ENCODE assay signal across 19 cellular contexts in the genomic region with DNA sequence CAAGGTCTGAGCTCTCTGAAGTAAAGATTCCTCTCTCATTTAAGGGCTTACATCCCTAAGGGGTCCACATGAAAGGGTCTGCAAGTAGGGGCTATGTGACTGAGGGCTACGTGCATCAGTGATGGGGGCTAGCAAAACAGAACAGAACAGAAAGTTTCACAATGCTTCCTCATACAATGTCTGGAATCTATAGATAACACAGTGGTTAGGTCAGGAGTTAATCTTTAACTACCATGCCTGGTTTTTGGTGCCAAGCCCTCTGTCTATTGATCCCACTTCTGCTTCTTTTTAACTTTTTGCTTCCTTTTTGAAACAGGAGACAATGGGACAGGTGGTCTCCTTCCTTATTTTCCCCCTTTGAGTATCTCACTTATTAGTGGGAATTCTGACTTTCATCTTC.
"Had no signal": no experiment of that assay in that cellular context is flagged by ENCODE, and none has a peak within 500 bp of the region (broad histone marks: within the 10 kb centered on the region; RNA-seq: fewer than 3 reads in every experiment).

No MANE protein-coding gene starts in this region.

- FAIRE-seq: endometrium had no signal

- H3K79me2 ChIP-seq: hepatocyte had no signal

- H3K9me3 ChIP-seq: body of pancreas, colonic mucosa, esophagus muscularis mucosa, right atrium auricular region, transverse colon, vagina had no signal

- H3K27ac ChIP-seq: body of pancreas, colonic mucosa, esophagus muscularis mucosa, hepatocyte, right atrium auricular region, skin epidermis, vagina had no signal

- H3K4me1 ChIP-seq: body of pancreas, colonic mucosa, esophagus muscularis mucosa, right atrium auricular region, transverse colon, vagina had no signal

- DNase-seq: activated CD4-positive, alpha-beta T cell treated with anti-CD3 and anti-CD28 coated beads, Interleukin-2, amount 10 ng/mL, durations not matched to agents 7 days and 5 days; activated CD8-positive, alpha-beta memory T cell treated with anti-CD3 and anti-CD28 coated beads for 24 hours; activated naive CD8-positive, alpha-beta T cell treated with anti-CD3 and anti-CD28 coated beads for 36 hours; amygdala; body of pancreas; central memory CD4-positive, alpha-beta T cell; colonic mucosa; islet precursor cell; midbrain; stimulated activated CD4-positive, alpha-beta T cell treated with anti-CD3 and anti-CD28 coated beads, Interleukin-4, amount 100 ng/mL, for 24 hours; stimulated activated naive CD4-positive, alpha-beta T cell; substantia nigra; transverse colon had no signal

- ATAC-seq: body of pancreas had no signal

- H3K4me3 ChIP-seq: body of pancreas, colonic mucosa, esophagus muscularis mucosa, hepatocyte, right atrium auricular region, skin epidermis, transverse colon, vagina had no signal

- H2AFZ ChIP-seq: hepatocyte had no signal

- H3K27me3 ChIP-seq: body of pancreas, colonic mucosa, esophagus muscularis mucosa, hepatocyte, right atrium auricular region, transverse colon, vagina had no signal

- H3K4me2 ChIP-seq: hepatocyte had no signal

- H3K36me3 ChIP-seq: colonic mucosa, esophagus muscularis mucosa, right atrium auricular region, transverse colon, vagina had no signal
